ENCODE assay signal across 8 cellular contexts in the genomic region with DNA sequence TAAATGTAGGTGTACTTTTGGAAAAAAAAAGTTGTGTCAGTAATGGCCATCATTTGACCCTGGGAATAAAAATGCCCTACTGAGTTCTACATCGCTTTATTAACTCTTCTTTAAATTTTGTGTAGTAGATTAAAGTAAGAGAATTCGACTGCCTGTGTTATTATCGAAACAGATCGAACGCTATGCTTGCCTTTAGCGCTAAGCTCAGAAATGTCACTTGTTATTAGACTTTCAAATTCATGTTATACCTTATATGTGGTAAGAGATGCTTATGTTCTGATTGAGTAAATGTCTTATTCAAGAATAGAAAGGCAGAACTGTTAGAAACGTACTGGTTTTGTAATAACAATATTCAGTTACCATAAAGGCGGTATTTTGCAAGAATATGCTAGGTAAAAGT. TPM values are rescaled to one million over a fixed set of nuclear protein-coding genes. Genes with fewer than 3 reads are reported as not detected.
DNase-seq lines count a peak whose midpoint lies in the region; ATAC-seq lines count a peak whose summit lies in the region.

No MANE protein-coding gene starts in this region.

- peak overlapping the region; percentile 73 to 99 (median 96) for H3K4me3 ChIP-seq in subcutaneous abdominal adipose tissue (ENCODE audit: low read depth in 1 of 5, low read length in 5 of 5)

- peaks cover 33% of the 10 kb centered on the region for H3K36me3 Mint-ChIP-seq in activated CD4-positive, alpha-beta T cell treated with anti-CD3 and anti-CD28 coated beads, Interleukin-2, amount 10 ng/mL, durations not matched to agents 24 days and 14 days (ENCODE audit: low read depth)
- H3K36me3 Mint-ChIP-seq in immature natural killer cell, result peaks cover 0 to 3% (median 0%) of the 10 kb centered on the region in 3 donors

- no peaks in the 10 kb centered on the region for H3K36me3 ChIP-seq in subcutaneous abdominal adipose tissue (ENCODE audit: control insufficient read depth in 5 of 5, insufficient read depth in 5 of 5, low read length in 5 of 5)

- H3K9ac ChIP-seq in subcutaneous abdominal adipose tissue (ENCODE audit: low read length in 5 of 5), result peak overlapping the region; percentile 91 to 100 (median 98)

- H3K27ac Mint-ChIP-seq in activated CD4-positive, alpha-beta T cell treated with anti-CD3 and anti-CD28 coated beads, Interleukin-2, amount 10 ng/mL, durations not matched to agents 24 days and 14 days, result peak overlapping the region; percentile 100
- H3K27ac Mint-ChIP-seq in immature natural killer cell, result peak overlapping the region; percentile 37 to 99 (median 96)

- intact Hi-C loops in activated CD4-positive, alpha-beta T cell treated with anti-CD3 and anti-CD28 coated beads, Interleukin-2, amount 10 ng/mL, durations not matched to agents 24 days and 14 days (cut with micrococcal nuclease), result loop anchor here (5.0 kb wide), 3 partner anchors 299 to 484 kb away; partner anchors contain the start of gene PELI1
- intact Hi-C loops in head of caudate nucleus (cut with DNase I), result loop anchor here (5.0 kb wide), 1 partner anchor 256 kb away; the partner anchor contains the start of genes MDH1 and WDPCP

- H3K4me3 Mint-ChIP-seq in activated CD4-positive, alpha-beta T cell treated with anti-CD3 and anti-CD28 coated beads, Interleukin-2, amount 10 ng/mL, durations not matched to agents 24 days and 14 days, result peak overlapping the region; percentile 96
- peak overlapping the region; percentile 93 to 99 (median 97) for H3K4me3 Mint-ChIP-seq in immature natural killer cell

- WGBS in adipose tissue, 3 donors, result 34 to 67% (median 58%) methylated on average over 8 of the region's 8 CpGs

- peaks cover 52% of the 10 kb centered on the region for H3K4me1 Mint-ChIP-seq in activated CD4-positive, alpha-beta T cell treated with anti-CD3 and anti-CD28 coated beads, Interleukin-2, amount 10 ng/mL, durations not matched to agents 24 days and 14 days
- H3K4me1 Mint-ChIP-seq in immature natural killer cell, result peaks cover 57 to 79% of the 10 kb centered on the region in 2 donors

- no peak for ATAC-seq in HG02885 (IDR thresholded peaks at IDR 0.05; ENCODE audit: poor library complexity, unreplicated experiment)

- H3K27me3 Mint-ChIP-seq in activated CD4-positive, alpha-beta T cell treated with anti-CD3 and anti-CD28 coated beads, Interleukin-2, amount 10 ng/mL, durations not matched to agents 24 days and 14 days, result no peaks in the 10 kb centered on the region
- H3K27me3 Mint-ChIP-seq in immature natural killer cell (ENCODE audit: low read depth in 3 of 3), result peaks cover 8 to 13% (median 11%) of the 10 kb centered on the region in 3 donors

- peaks cover 5% of the 10 kb centered on the region for H3K9me3 Mint-ChIP-seq in activated CD4-positive, alpha-beta T cell treated with anti-CD3 and anti-CD28 coated beads, Interleukin-2, amount 10 ng/mL, durations not matched to agents 24 days and 14 days
- H3K9me3 Mint-ChIP-seq in immature natural killer cell, result no peaks in the 10 kb centered on the region

- no peaks in the 10 kb centered on the region for H3K9me3 ChIP-seq in subcutaneous abdominal adipose tissue (ENCODE audit: control insufficient read depth in 5 of 5, low read length in 5 of 5)

- DNase-seq in activated CD4-positive, alpha-beta T cell treated with anti-CD3 and anti-CD28 coated beads, Interleukin-2, amount 10 ng/mL, durations not matched to agents 24 days and 14 days, result no peak
- DNase-seq in activated CD4-positive, alpha-beta T cell treated with anti-CD3 and anti-CD28 coated beads for 1 hour, result no peak
- no peak for DNase-seq in immature natural killer cell
- DNase-seq in occipital lobe (lab: John Stamatoyannopoulos, UW), result no peak
- no peak for DNase-seq in head of caudate nucleus

- H3K27me3 ChIP-seq in subcutaneous abdominal adipose tissue (ENCODE audit: control insufficient read depth in 5 of 5, insufficient read depth in 4 of 5, low read length in 5 of 5), result no peaks in the 10 kb centered on the region

- peaks cover 0 to 57% (median 42%) of the 10 kb centered on the region in 5 donors for H3K4me1 ChIP-seq in subcutaneous abdominal adipose tissue (ENCODE audit: control insufficient read depth in 5 of 5, insufficient read depth in 5 of 5, low read length in 5 of 5)

- H3K27ac ChIP-seq in adipose tissue (ENCODE audit: low read depth, low read length), result peak overlapping the region; percentile 56
- H3K27ac ChIP-seq in subcutaneous abdominal adipose tissue (ENCODE audit: low read depth, low read length), result peak overlapping the region; percentile 94

RNA-seq across cellular contexts. Expression of gene UGP2, which starts 1.4 kb away (rescaled TPM):
- total RNA-seq in activated CD4-positive, alpha-beta T cell treated with anti-CD3 and anti-CD28 coated beads, Interleukin-2, amount 10 ng/mL, durations not matched to agents 24 days and 14 days, result 66.3 and 66.5 TPM in 2 replicates
- polyA plus RNA-seq in adipose tissue (100 to 1,000 TPM in 2 of 3 donors, 10 to 100 TPM in 1; 54.4 to 234 (median 171) TPM), immature natural killer cell (100 to 1,000 TPM; 132 to 263 (median 151) TPM)
- 83.9 TPM for total RNA-seq in occipital lobe
